Comparison of ENCODE assay signal across 1 cellular context in genomic region chr16:70724146-70725023, GRCh38.
TF ChIP-seq lines count a peak whose summit lies in the region.

No MANE protein-coding gene starts in this region.

TF ChIP-seq in HepG2, 621 proteins besides CTCF, POLR2A, EP300 and RAD21 (continued from another document and continues in another):
- TF ChIP-seq, protein P1, sequence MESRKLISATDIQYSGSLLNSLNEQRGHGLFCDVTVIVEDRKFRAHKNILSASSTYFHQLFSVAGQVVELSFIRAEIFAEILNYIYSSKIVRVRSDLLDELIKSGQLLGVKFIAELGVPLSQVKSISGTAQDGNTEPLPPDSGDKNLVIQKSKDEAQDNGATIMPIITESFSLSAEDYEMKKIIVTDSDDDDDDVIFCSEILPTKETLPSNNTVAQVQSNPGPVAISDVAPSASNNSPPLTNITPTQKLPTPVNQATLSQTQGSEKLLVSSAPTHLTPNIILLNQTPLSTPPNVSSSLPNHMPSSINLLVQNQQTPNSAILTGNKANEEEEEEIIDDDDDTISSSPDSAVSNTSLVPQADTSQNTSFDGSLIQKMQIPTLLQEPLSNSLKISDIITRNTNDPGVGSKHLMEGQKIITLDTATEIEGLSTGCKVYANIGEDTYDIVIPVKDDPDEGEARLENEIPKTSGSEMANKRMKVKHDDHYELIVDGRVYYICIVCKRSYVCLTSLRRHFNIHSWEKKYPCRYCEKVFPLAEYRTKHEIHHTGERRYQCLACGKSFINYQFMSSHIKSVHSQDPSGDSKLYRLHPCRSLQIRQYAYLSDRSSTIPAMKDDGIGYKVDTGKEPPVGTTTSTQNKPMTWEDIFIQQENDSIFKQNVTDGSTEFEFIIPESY (CRISPR knock-in tag; IDR thresholded peaks at IDR 0.05) = peak; percentile 66
- TF ChIP-seq DNMT3B (CRISPR knock-in tag; conservative IDR thresholded peaks at IDR 0.05) (no peak), MATR3 (CRISPR knock-in tag; IDR thresholded peaks at IDR 0.05) (no peak), ZNF160 (CRISPR knock-in tag; IDR thresholded peaks at IDR 0.05) (no peak), MIXL1 (CRISPR knock-in tag; IDR thresholded peaks at IDR 0.05) (peak; percentile 26), ZNF724P (CRISPR knock-in tag; IDR thresholded peaks at IDR 0.05; ENCODE audit: borderline replicate concordance) (no peak), ZNF3 (CRISPR knock-in tag; IDR thresholded peaks at IDR 0.05) (no peak; the same call in 1 of the 2 replicates), NCOA1 (CRISPR knock-in tag; IDR thresholded peaks at IDR 0.05) (no peak), ZNF644 (CRISPR knock-in tag; IDR thresholded peaks at IDR 0.05; ENCODE audit: low read depth) (peak; percentile 95), GZF1 (CRISPR knock-in tag; IDR thresholded peaks at IDR 0.05) (peak; percentile 81), ZSCAN21 (CRISPR knock-in tag; IDR thresholded peaks at IDR 0.05; ENCODE audit: borderline replicate concordance) (peak; percentile 26; the same call in 1 of the 2 replicates), HDAC6 (IDR thresholded peaks at IDR 0.05; ENCODE audit: low read depth, low read length) (no peak), MED1 (CRISPR knock-in tag; IDR thresholded peaks at IDR 0.05) (peak; percentile 66), ZNF30 (CRISPR knock-in tag; IDR thresholded peaks at IDR 0.05) (0 out of 2 replicates have a peak, but pooled peaks have one; percentile 36), ZFP37 (CRISPR knock-in tag; IDR thresholded peaks at IDR 0.05; ENCODE audit: borderline replicate concordance) (peak; percentile 39), ZNF501 (CRISPR knock-in tag; IDR thresholded peaks at IDR 0.05) (peak; percentile 73), FOXC1 (CRISPR knock-in tag; IDR thresholded peaks at IDR 0.05; ENCODE audit: borderline replicate concordance) (peak; percentile 84), ZNF503 (CRISPR knock-in tag; IDR thresholded peaks at IDR 0.05) (peak; percentile 73), ZNF530 (CRISPR knock-in tag; IDR thresholded peaks at IDR 0.05; ENCODE audit: low read depth) (no peak), NCOA2 (CRISPR knock-in tag; IDR thresholded peaks at IDR 0.05) (peak; percentile 44; the same call in 1 of the 2 replicates), ONECUT2 (CRISPR knock-in tag; IDR thresholded peaks at IDR 0.05) (peak; percentile 100), KLF13 (CRISPR knock-in tag; IDR thresholded peaks at IDR 0.05) (no peak), STAT6 (CRISPR knock-in tag; IDR thresholded peaks at IDR 0.05; ENCODE audit: borderline replicate concordance) (peak; percentile 92), CREB1 (IDR thresholded peaks at IDR 0.05) (no peak), CREB1 (CRISPR knock-in tag; IDR thresholded peaks at IDR 0.05) (no peak; the same call in none of the 2 replicates), ZC3H13 (CRISPR knock-in tag; IDR thresholded peaks at IDR 0.05) (peak; percentile 38; the same call in 1 of the 2 replicates), KDM3A (CRISPR knock-in tag; IDR thresholded peaks at IDR 0.05; ENCODE audit: low read depth) (peak; percentile 6; the same call in 1 of the 2 replicates), TP53 (CRISPR knock-in tag; conservative IDR thresholded peaks at IDR 0.05) (no peak; the same call in 1 of the 2 replicates), CREB3 (CRISPR knock-in tag; IDR thresholded peaks at IDR 0.05) (no peak), ZNF672 (CRISPR knock-in tag; IDR thresholded peaks at IDR 0.05) (no peak), NFE2 (CRISPR knock-in tag; IDR thresholded peaks at IDR 0.05) (no peak), FOXA3 (CRISPR knock-in tag; IDR thresholded peaks at IDR 0.05) (peak; percentile 72), ZBTB7B (CRISPR knock-in tag; IDR thresholded peaks at IDR 0.05) (peak; percentile 41), FOSL1 (CRISPR knock-in tag; IDR thresholded peaks at IDR 0.05; ENCODE audit: borderline replicate concordance) (peak; percentile 3; the same call in 1 of the 2 replicates), ZNF816 (CRISPR knock-in tag; IDR thresholded peaks at IDR 0.05; ENCODE audit: borderline replicate concordance) (peak; percentile 95; the same call in 1 of the 2 replicates), GTF3A (CRISPR knock-in tag; conservative IDR thresholded peaks at IDR 0.05) (peak; percentile 86; the same call in 1 of the 2 replicates), SALL1 (CRISPR knock-in tag; IDR thresholded peaks at IDR 0.05) (0 out of 2 replicates have a peak, but pooled peaks have one; percentile 17), SIX4 (CRISPR knock-in tag; IDR thresholded peaks at IDR 0.05) (no peak; the same call in 1 of the 2 replicates), PAF1 (CRISPR knock-in tag; IDR thresholded peaks at IDR 0.05) (no peak), TRIM24 (CRISPR knock-in tag; IDR thresholded peaks at IDR 0.05) (no peak), ZNF556 (CRISPR knock-in tag; IDR thresholded peaks at IDR 0.05; ENCODE audit: borderline replicate concordance) (peak; percentile 50), ATF2 (CRISPR knock-in tag; IDR thresholded peaks at IDR 0.05) (peak; percentile 38; the same call in 1 of the 2 replicates), BRF2 (CRISPR knock-in tag; IDR thresholded peaks at IDR 0.05) (no peak), MEIS2 (CRISPR knock-in tag; IDR thresholded peaks at IDR 0.05) (no peak; the same call in none of the 2 replicates), NR2C2 (CRISPR knock-in tag; IDR thresholded peaks at IDR 0.05; ENCODE audit: borderline replicate concordance) (peak; percentile 80; the same call in 1 of the 2 replicates), ZNF143 (CRISPR knock-in tag; IDR thresholded peaks at IDR 0.05) (peak; percentile 83), ZNF619 (CRISPR knock-in tag; IDR thresholded peaks at IDR 0.05) (peak; percentile 6; the same call in 1 of the 2 replicates), IRX3 (CRISPR knock-in tag; IDR thresholded peaks at IDR 0.05; ENCODE audit: borderline replicate concordance, low read depth) (no peak; the same call in 1 of the 2 replicates), CBFB (CRISPR knock-in tag; IDR thresholded peaks at IDR 0.05) (no peak), MIER2 (CRISPR knock-in tag; IDR thresholded peaks at IDR 0.05) (peak; percentile 46; the same call in 1 of the 2 replicates), BRD4 (CRISPR knock-in tag; IDR thresholded peaks at IDR 0.05) (peak; percentile 69)
- TF ChIP-seq, protein P2, sequence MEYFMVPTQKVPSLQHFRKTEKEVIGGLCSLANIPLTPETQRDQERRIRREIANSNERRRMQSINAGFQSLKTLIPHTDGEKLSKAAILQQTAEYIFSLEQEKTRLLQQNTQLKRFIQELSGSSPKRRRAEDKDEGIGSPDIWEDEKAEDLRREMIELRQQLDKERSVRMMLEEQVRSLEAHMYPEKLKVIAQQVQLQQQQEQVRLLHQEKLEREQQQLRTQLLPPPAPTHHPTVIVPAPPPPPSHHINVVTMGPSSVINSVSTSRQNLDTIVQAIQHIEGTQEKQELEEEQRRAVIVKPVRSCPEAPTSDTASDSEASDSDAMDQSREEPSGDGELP (IDR thresholded peaks at IDR 0.05; ENCODE audit: borderline replicate concordance, low read depth) = peak; percentile 94
- TF ChIP-seq, protein P3, sequence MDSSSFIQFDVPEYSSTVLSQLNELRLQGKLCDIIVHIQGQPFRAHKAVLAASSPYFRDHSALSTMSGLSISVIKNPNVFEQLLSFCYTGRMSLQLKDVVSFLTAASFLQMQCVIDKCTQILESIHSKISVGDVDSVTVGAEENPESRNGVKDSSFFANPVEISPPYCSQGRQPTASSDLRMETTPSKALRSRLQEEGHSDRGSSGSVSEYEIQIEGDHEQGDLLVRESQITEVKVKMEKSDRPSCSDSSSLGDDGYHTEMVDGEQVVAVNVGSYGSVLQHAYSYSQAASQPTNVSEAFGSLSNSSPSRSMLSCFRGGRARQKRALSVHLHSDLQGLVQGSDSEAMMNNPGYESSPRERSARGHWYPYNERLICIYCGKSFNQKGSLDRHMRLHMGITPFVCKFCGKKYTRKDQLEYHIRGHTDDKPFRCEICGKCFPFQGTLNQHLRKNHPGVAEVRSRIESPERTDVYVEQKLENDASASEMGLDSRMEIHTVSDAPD (CRISPR knock-in tag; IDR thresholded peaks at IDR 0.05) = peak; percentile 57; the same call in 1 of the 2 replicates
- TF ChIP-seq, protein P4, sequence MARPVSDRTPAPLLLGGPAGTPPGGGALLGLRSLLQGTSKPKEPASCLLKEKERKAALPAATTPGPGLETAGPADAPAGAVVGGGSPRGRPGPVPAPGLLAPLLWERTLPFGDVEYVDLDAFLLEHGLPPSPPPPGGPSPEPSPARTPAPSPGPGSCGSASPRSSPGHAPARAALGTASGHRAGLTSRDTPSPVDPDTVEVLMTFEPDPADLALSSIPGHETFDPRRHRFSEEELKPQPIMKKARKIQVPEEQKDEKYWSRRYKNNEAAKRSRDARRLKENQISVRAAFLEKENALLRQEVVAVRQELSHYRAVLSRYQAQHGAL (CRISPR knock-in tag; IDR thresholded peaks at IDR 0.05; ENCODE audit: not compliant biosample characterization) = no peak
- TF ChIP-seq, protein P5, sequence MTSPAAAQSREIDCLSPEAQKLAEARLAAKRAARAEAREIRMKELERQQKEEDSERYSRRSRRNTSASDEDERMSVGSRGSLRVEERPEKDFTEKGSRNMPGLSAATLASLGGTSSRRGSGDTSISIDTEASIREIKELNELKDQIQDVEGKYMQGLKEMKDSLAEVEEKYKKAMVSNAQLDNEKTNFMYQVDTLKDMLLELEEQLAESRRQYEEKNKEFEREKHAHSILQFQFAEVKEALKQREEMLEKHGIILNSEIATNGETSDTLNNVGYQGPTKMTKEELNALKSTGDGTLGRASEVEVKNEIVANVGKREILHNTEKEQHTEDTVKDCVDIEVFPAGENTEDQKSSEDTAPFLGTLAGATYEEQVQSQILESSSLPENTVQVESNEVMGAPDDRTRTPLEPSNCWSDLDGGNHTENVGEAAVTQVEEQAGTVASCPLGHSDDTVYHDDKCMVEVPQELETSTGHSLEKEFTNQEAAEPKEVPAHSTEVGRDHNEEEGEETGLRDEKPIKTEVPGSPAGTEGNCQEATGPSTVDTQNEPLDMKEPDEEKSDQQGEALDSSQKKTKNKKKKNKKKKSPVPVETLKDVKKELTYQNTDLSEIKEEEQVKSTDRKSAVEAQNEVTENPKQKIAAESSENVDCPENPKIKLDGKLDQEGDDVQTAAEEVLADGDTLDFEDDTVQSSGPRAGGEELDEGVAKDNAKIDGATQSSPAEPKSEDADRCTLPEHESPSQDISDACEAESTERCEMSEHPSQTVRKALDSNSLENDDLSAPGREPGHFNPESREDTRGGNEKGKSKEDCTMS (CRISPR knock-in tag; conservative IDR thresholded peaks at IDR 0.05) = no peak
